ENCODE assay signal across 21 cellular contexts in genomic region chr13:113080361-113080831, GRCh38. TPM values are rescaled to one million over a fixed set of nuclear protein-coding genes. Genes with fewer than 3 reads are reported as not detected.
"Had no signal": no experiment of that assay in that cellular context is flagged by ENCODE, and none has a peak within 500 bp of the region (broad histone marks: within the 10 kb centered on the region; RNA-seq: fewer than 3 reads in every experiment).

No MANE protein-coding gene starts in this region.

- H3K79me2 ChIP-seq: parathyroid adenoma had no signal

- H3K9me3 ChIP-seq: left lung, psoas muscle, testis, tibial nerve, upper lobe of right lung, vagina had no signal

- DNase-seq: central memory CD4-positive, alpha-beta T cell; cortex of kidney; effector memory CD8-positive, alpha-beta T cell; foreskin keratinocyte; hypothalamus; mesenchymal stem cell; midbrain; retina; small intestine; stimulated activated CD4-positive, alpha-beta T cell treated with anti-CD3 and anti-CD28 coated beads, Interleukin-2, amount 100 ng/mL, for 48 hours; stimulated activated naive CD8-positive, alpha-beta T cell treated with anti-CD3 and anti-CD28 coated beads, Interleukin-15, Interleukin-2, amounts not matched to agents 100 U/mL and 50 U/mL, for 24 hours; testis; upper lobe of right lung had no signal

- FAIRE-seq: islet of Langerhans, small intestine had no signal

- ATAC-seq: effector memory CD8-positive, alpha-beta T cell; foreskin keratinocyte; left lung; psoas muscle; stimulated activated effector memory CD8-positive, alpha-beta T cell treated with anti-CD3 and anti-CD28 coated beads, Interleukin-12 subunit alpha, Interleukin-12 subunit beta, amount 100 ng/mL, for 72 hours; stimulated activated naive CD8-positive, alpha-beta T cell treated with anti-CD3 and anti-CD28 coated beads, Interleukin-15, Interleukin-2, amounts not matched to agents 100 U/mL and 50 U/mL, for 24 hours; upper lobe of right lung had no signal

- H3K27ac ChIP-seq: foreskin keratinocyte, left lung, parathyroid adenoma, psoas muscle, testis, tibial nerve, upper lobe of right lung, vagina had no signal

- H2AFZ ChIP-seq: parathyroid adenoma had no signal

- H3K4me1 ChIP-seq: foreskin keratinocyte, left lung, parathyroid adenoma, psoas muscle, testis, upper lobe of right lung had no signal

- H3K27me3 ChIP-seq: foreskin keratinocyte, left lung, testis, tibial nerve, upper lobe of right lung, vagina had no signal

- H3K9ac ChIP-seq: parathyroid adenoma had no signal

- H3K36me3 ChIP-seq: upper lobe of right lung, vagina had no signal

- H3K4me3 ChIP-seq: left lung, lung, psoas muscle, testis, tibial nerve, upper lobe of right lung, vagina had no signal

RNA-seq across cellular contexts. Expression of gene F7, which starts 25.2 kb away (rescaled TPM):
- total RNA-seq: foreskin keratinocyte, left lung, tibial nerve, vagina had no signal
- polyA plus RNA-seq: foreskin keratinocyte had no signal

RNA-seq across cellular contexts. Expression of gene F10, which starts 42.2 kb away (rescaled TPM):
- total RNA-seq: foreskin keratinocyte had no signal
- polyA plus RNA-seq: foreskin keratinocyte had no signal
